Comparison of ENCODE assay signal across 8 cellular contexts in genomic region chr2:106193977-106194778, GRCh38. TPM values are rescaled to one million over a fixed set of nuclear protein-coding genes. Genes with fewer than 3 reads are reported as not detected.
DNase-seq lines count a peak whose midpoint lies in the region; ATAC-seq and TF ChIP-seq lines count a peak whose summit lies in the region.

TSS of gene UXS1 (minus strand) at chr2:106194301. CDS start at chr2:106194241, 60 bp downstream.

- H3K27me3 Mint-ChIP-seq in activated CD4-positive, alpha-beta T cell treated with anti-CD3 and anti-CD28 coated beads for 36 hours = peaks cover 2% of the 10 kb centered on the region

- CTCF ChIA-PET in activated CD4-positive, alpha-beta T cell treated with anti-CD3 and anti-CD28 coated beads for 36 hours (lab: Charles Lee) = interaction anchor here (1.9 kb wide), 1 partner anchor 10 kb away, joined by 5 read pairs; no protein-coding TSS in a partner anchor

- peak within 1 kb of the TSS; percentile 94 for H3K4me3 ChIP-seq in choroid plexus epithelial cell (ENCODE audit: low read depth, low read length)

- ATAC-seq in HG03439 (IDR thresholded peaks at IDR 0.05; ENCODE audit: unreplicated experiment) = peak; percentile 73
- ATAC-seq in activated CD4-positive, alpha-beta T cell treated with anti-CD3 and anti-CD28 coated beads for 36 hours = peak; percentile 70

- peak within 1 kb of the TSS; percentile 91 for H3K27ac Mint-ChIP-seq in activated CD4-positive, alpha-beta T cell treated with anti-CD3 and anti-CD28 coated beads for 36 hours

- H3K9me3 Mint-ChIP-seq in activated CD4-positive, alpha-beta T cell treated with anti-CD3 and anti-CD28 coated beads for 36 hours (ENCODE audit: low read depth) = no peaks in the 10 kb centered on the region

- DNase-seq in AG20443 (ENCODE audit: low spot score) = peak; percentile 100
- peak; percentile 93 for DNase-seq in NCI-H510A treated with DMSO at 0.1 percent for 48 hours (lab: John Stamatoyannopoulos, UW)
- peak; percentile 99 for DNase-seq in activated CD4-positive, alpha-beta T cell treated with anti-CD3 and anti-CD28 coated beads for 36 hours
- peak; percentile 98 for DNase-seq in choroid plexus epithelial cell (ENCODE audit: low read depth)
- DNase-seq in kidney glomerular epithelial cell (lab: John Stamatoyannopoulos, UW) = peak; percentile 97
- DNase-seq in stimulated activated CD4-positive, alpha-beta T cell treated with anti-CD3 and anti-CD28 coated beads, Interleukin-1b, Interleukin-23, amount 100 ng/mL, for 1 hour (ENCODE audit: low read depth in 2 of 2) = peak; percentile 97 to 98

- no peak for TF ChIP-seq CTCF in choroid plexus epithelial cell (conservative IDR thresholded peaks at IDR 0.05; ENCODE audit: low read depth, low read length)

- TF ChIP-seq POLR2A in GM19193 (IDR thresholded peaks at IDR 0.05; ENCODE audit: extremely low read depth, insufficient read depth, insufficient read length) = peak; percentile 77

- peak within 1 kb of the TSS; percentile 84 for H3K4me3 Mint-ChIP-seq in activated CD4-positive, alpha-beta T cell treated with anti-CD3 and anti-CD28 coated beads for 36 hours

- peaks cover 43% of the 10 kb centered on the region for H3K4me1 Mint-ChIP-seq in activated CD4-positive, alpha-beta T cell treated with anti-CD3 and anti-CD28 coated beads for 36 hours

- peaks cover 10% of the 10 kb centered on the region for H3K36me3 Mint-ChIP-seq in activated CD4-positive, alpha-beta T cell treated with anti-CD3 and anti-CD28 coated beads for 36 hours (ENCODE audit: low read depth)

- POLR2A ChIA-PET in activated CD4-positive, alpha-beta T cell treated with anti-CD3 and anti-CD28 coated beads for 36 hours (lab: Charles Lee) = interaction anchor here (0.7 to 1.3 kb wide), 2 partner anchors 33 to 34 kb away, joined by 3 to 4 read pairs; no protein-coding TSS in a partner anchor

- intact Hi-C loops in activated CD4-positive, alpha-beta T cell treated with anti-CD3 and anti-CD28 coated beads for 36 hours (cut with DNase I, micrococcal nuclease) = loop anchor here (1.0 to 10.0 kb wide), 14 partner anchors 33 to 1159 kb away; partner anchors contain the start of genes C2orf49 (in 1 of the 2) and MRPS9 (in 1 of the 2)

RNA-seq across cellular contexts. Expression of gene UXS1, which starts in this region (rescaled TPM):
- total RNA-seq in activated CD4-positive, alpha-beta T cell treated with anti-CD3 and anti-CD28 coated beads for 36 hours = 10 to 100 TPM; 35.6 to 37.7 TPM

Comparison
In these comparisons a context has a peak if more than half of its experiments do, and no peak if none do; other contexts are left out.
1. Peak in every context shown above with its lines: DNase-seq, ATAC-seq and H3K4me3 ChIP-seq.